Comparison of ENCODE assay signal across 1 cellular context in genomic region chr18:46320928-46321855, GRCh38.
TF ChIP-seq lines count a peak whose summit lies in the region.

No MANE protein-coding gene starts in this region.

TF ChIP-seq in H1, 55 proteins besides CTCF, POLR2A, EP300 and RAD21:
- no peak for TF ChIP-seq TAF7 (optimal IDR thresholded peaks at IDR 0.05; ENCODE audit: borderline replicate concordance, low read depth, low read length)
- TF ChIP-seq ASH2L (IDR thresholded peaks at IDR 0.05; ENCODE audit: low read length): no peak
- TF ChIP-seq JUND (IDR thresholded peaks at IDR 0.05; ENCODE audit: low read length): no peak
- TF ChIP-seq POU5F1 (IDR thresholded peaks at IDR 0.05; ENCODE audit: low read depth, low read length): no peak
- TF ChIP-seq FOSL1 (IDR thresholded peaks at IDR 0.05; ENCODE audit: insufficient read depth, low read depth, low read length): no peak
- no peak for TF ChIP-seq ATF2 (IDR thresholded peaks at IDR 0.05; ENCODE audit: low read length)
- TF ChIP-seq HDAC2 (IDR thresholded peaks at IDR 0.05; ENCODE audit: borderline replicate concordance in 1 of 2, low read depth in 2 of 2, low read length in 2 of 2): no peak
- TF ChIP-seq NRF1 (IDR thresholded peaks at IDR 0.05; ENCODE audit: low read depth, low read length): no peak
- no peak for TF ChIP-seq ZNF274 (IDR thresholded peaks at IDR 0.05; ENCODE audit: borderline replicate concordance, extremely low read depth, low read length)
- no peak for TF ChIP-seq YY1 (IDR thresholded peaks at IDR 0.05; ENCODE audit: low read depth, low read length)
- no peak for TF ChIP-seq CHD2 (IDR thresholded peaks at IDR 0.05; ENCODE audit: low read length)
- TF ChIP-seq, protein P1, sequence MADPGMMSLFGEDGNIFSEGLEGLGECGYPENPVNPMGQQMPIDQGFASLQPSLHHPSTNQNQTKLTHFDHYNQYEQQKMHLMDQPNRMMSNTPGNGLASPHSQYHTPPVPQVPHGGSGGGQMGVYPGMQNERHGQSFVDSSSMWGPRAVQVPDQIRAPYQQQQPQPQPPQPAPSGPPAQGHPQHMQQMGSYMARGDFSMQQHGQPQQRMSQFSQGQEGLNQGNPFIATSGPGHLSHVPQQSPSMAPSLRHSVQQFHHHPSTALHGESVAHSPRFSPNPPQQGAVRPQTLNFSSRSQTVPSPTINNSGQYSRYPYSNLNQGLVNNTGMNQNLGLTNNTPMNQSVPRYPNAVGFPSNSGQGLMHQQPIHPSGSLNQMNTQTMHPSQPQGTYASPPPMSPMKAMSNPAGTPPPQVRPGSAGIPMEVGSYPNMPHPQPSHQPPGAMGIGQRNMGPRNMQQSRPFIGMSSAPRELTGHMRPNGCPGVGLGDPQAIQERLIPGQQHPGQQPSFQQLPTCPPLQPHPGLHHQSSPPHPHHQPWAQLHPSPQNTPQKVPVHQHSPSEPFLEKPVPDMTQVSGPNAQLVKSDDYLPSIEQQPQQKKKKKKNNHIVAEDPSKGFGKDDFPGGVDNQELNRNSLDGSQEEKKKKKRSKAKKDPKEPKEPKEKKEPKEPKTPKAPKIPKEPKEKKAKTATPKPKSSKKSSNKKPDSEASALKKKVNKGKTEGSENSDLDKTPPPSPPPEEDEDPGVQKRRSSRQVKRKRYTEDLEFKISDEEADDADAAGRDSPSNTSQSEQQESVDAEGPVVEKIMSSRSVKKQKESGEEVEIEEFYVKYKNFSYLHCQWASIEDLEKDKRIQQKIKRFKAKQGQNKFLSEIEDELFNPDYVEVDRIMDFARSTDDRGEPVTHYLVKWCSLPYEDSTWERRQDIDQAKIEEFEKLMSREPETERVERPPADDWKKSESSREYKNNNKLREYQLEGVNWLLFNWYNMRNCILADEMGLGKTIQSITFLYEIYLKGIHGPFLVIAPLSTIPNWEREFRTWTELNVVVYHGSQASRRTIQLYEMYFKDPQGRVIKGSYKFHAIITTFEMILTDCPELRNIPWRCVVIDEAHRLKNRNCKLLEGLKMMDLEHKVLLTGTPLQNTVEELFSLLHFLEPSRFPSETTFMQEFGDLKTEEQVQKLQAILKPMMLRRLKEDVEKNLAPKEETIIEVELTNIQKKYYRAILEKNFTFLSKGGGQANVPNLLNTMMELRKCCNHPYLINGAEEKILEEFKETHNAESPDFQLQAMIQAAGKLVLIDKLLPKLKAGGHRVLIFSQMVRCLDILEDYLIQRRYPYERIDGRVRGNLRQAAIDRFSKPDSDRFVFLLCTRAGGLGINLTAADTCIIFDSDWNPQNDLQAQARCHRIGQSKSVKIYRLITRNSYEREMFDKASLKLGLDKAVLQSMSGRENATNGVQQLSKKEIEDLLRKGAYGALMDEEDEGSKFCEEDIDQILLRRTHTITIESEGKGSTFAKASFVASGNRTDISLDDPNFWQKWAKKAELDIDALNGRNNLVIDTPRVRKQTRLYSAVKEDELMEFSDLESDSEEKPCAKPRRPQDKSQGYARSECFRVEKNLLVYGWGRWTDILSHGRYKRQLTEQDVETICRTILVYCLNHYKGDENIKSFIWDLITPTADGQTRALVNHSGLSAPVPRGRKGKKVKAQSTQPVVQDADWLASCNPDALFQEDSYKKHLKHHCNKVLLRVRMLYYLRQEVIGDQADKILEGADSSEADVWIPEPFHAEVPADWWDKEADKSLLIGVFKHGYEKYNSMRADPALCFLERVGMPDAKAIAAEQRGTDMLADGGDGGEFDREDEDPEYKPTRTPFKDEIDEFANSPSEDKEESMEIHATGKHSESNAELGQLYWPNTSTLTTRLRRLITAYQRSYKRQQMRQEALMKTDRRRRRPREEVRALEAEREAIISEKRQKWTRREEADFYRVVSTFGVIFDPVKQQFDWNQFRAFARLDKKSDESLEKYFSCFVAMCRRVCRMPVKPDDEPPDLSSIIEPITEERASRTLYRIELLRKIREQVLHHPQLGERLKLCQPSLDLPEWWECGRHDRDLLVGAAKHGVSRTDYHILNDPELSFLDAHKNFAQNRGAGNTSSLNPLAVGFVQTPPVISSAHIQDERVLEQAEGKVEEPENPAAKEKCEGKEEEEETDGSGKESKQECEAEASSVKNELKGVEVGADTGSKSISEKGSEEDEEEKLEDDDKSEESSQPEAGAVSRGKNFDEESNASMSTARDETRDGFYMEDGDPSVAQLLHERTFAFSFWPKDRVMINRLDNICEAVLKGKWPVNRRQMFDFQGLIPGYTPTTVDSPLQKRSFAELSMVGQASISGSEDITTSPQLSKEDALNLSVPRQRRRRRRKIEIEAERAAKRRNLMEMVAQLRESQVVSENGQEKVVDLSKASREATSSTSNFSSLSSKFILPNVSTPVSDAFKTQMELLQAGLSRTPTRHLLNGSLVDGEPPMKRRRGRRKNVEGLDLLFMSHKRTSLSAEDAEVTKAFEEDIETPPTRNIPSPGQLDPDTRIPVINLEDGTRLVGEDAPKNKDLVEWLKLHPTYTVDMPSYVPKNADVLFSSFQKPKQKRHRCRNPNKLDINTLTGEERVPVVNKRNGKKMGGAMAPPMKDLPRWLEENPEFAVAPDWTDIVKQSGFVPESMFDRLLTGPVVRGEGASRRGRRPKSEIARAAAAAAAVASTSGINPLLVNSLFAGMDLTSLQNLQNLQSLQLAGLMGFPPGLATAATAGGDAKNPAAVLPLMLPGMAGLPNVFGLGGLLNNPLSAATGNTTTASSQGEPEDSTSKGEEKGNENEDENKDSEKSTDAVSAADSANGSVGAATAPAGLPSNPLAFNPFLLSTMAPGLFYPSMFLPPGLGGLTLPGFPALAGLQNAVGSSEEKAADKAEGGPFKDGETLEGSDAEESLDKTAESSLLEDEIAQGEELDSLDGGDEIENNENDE (IDR thresholded peaks at IDR 0.05; ENCODE audit: insufficient replicate concordance, low read length): no peak
- no peak for TF ChIP-seq SP4 (IDR thresholded peaks at IDR 0.05; ENCODE audit: low read length)
- TF ChIP-seq SIRT6 (IDR thresholded peaks at IDR 0.05; ENCODE audit: low read length): no peak
- TF ChIP-seq HDAC6 (IDR thresholded peaks at IDR 0.05; ENCODE audit: low read depth, low read length): no peak
- TF ChIP-seq SIX5 (IDR thresholded peaks at IDR 0.05; ENCODE audit: low read depth, low read length): no peak
- TF ChIP-seq CHD1 (IDR thresholded peaks at IDR 0.05; ENCODE audit: low read depth, low read length): no peak
- TF ChIP-seq KDM1A (IDR thresholded peaks at IDR 0.05; ENCODE audit: borderline replicate concordance, low read length): no peak
- TF ChIP-seq KDM5A (IDR thresholded peaks at IDR 0.05; ENCODE audit: low read length): no peak
TF ChIP-seq in H1: peak in this region for 0.
